1 cellular context compared by ENCODE assay signal in genomic region chr1:162040657-162041056, GRCh38.
A peak's percentile ranks its signal among the peaks of the same experiment; 100 is the strongest.
TF ChIP-seq lines count a peak whose summit lies in the region.

No MANE protein-coding gene starts in this region.

TF ChIP-seq in H1, 55 proteins besides CTCF, POLR2A, EP300 and RAD21:
- TF ChIP-seq JUND (IDR thresholded peaks at IDR 0.05; ENCODE audit: low read length) (no peak), YY1 (IDR thresholded peaks at IDR 0.05; ENCODE audit: low read depth, low read length) (no peak), CEBPB (IDR thresholded peaks at IDR 0.05; ENCODE audit: low read depth, low read length) (peak; percentile 97), KDM4A (IDR thresholded peaks at IDR 0.05; ENCODE audit: low read depth, low read length, severe bottlenecking) (no peak)
